ENCODE assay signal across 9 cellular contexts in genomic region chr5:43010956-43011355, GRCh38. TPM values are rescaled to one million over a fixed set of nuclear protein-coding genes. Genes with fewer than 3 reads are reported as not detected.
DNase-seq lines count a peak whose midpoint lies in the region; ATAC-seq lines count a peak whose summit lies in the region.
"Had no signal": no experiment of that assay in that cellular context is flagged by ENCODE, and none has a peak within 500 bp of the region (broad histone marks: within the 10 kb centered on the region; RNA-seq: fewer than 3 reads in every experiment).

No MANE protein-coding gene starts in this region.

- no peaks in the 10 kb centered on the region for H3K27me3 ChIP-seq in Karpas-422 (ENCODE audit: low read length)

- no peaks in the 10 kb centered on the region for H3K36me3 Mint-ChIP-seq in activated CD4-positive, alpha-beta T cell treated with anti-CD3 and anti-CD28 coated beads, Interleukin-2, amount 10 ng/mL, durations not matched to agents 24 days and 14 days (ENCODE audit: low read depth)
- peaks cover 9% of the 10 kb centered on the region for H3K36me3 Mint-ChIP-seq in dendritic cell treated with granulocyte-macrophage colony-stimulating factor and Interleukin-4, amounts not matched to agents 40 ng/mL and 50 ng/mL, for 4 days (ENCODE audit: low read depth)
- peaks cover 25% of the 10 kb centered on the region for H3K36me3 Mint-ChIP-seq in stimulated activated effector memory CD8-positive, alpha-beta T cell treated with anti-CD3 and anti-CD28 coated beads, Interleukin-12 subunit alpha, Interleukin-12 subunit beta, amount 100 ng/mL, for 72 hours

- H4K20me1 ChIP-seq in Karpas-422 (ENCODE audit: insufficient read depth, low read depth, low read length) = no peaks in the 10 kb centered on the region

- no peaks in the 10 kb centered on the region for H3K9me2 ChIP-seq in Karpas-422 (replicated peaks; ENCODE audit: insufficient read depth, low read length)

- H3K27me3 Mint-ChIP-seq in activated CD4-positive, alpha-beta T cell treated with anti-CD3 and anti-CD28 coated beads, Interleukin-2, amount 10 ng/mL, durations not matched to agents 24 days and 14 days = no peaks in the 10 kb centered on the region
- H3K27me3 Mint-ChIP-seq in dendritic cell treated with granulocyte-macrophage colony-stimulating factor and Interleukin-4, amounts not matched to agents 40 ng/mL and 50 ng/mL, for 4 days = no peaks in the 10 kb centered on the region

- H2AFZ ChIP-seq in Karpas-422 (ENCODE audit: low read length) = peak overlapping the region; percentile 88; the same call in 1 of the 2 replicates

- no peak for ATAC-seq in stimulated activated effector memory CD8-positive, alpha-beta T cell treated with anti-CD3 and anti-CD28 coated beads, Interleukin-12 subunit alpha, Interleukin-12 subunit beta, amount 100 ng/mL, for 72 hours

- H3K79me2 ChIP-seq in Karpas-422 (ENCODE audit: low read length) = no peaks in the 10 kb centered on the region

- H3K4me2 ChIP-seq in Karpas-422 (ENCODE audit: low read depth, low read length, poor library complexity, severe bottlenecking) = peak overlapping the region; percentile 76

- H3K9me3 Mint-ChIP-seq in activated CD4-positive, alpha-beta T cell treated with anti-CD3 and anti-CD28 coated beads, Interleukin-2, amount 10 ng/mL, durations not matched to agents 24 days and 14 days = no peaks in the 10 kb centered on the region
- H3K9me3 Mint-ChIP-seq in dendritic cell treated with granulocyte-macrophage colony-stimulating factor and Interleukin-4, amounts not matched to agents 40 ng/mL and 50 ng/mL, for 4 days = no peaks in the 10 kb centered on the region
- no peaks in the 10 kb centered on the region for H3K9me3 Mint-ChIP-seq in stimulated activated effector memory CD8-positive, alpha-beta T cell treated with anti-CD3 and anti-CD28 coated beads, Interleukin-12 subunit alpha, Interleukin-12 subunit beta, amount 100 ng/mL, for 72 hours

- peaks cover 47% of the 10 kb centered on the region for H3K4me1 Mint-ChIP-seq in activated CD4-positive, alpha-beta T cell treated with anti-CD3 and anti-CD28 coated beads, Interleukin-2, amount 10 ng/mL, durations not matched to agents 24 days and 14 days
- H3K4me1 Mint-ChIP-seq in dendritic cell treated with granulocyte-macrophage colony-stimulating factor and Interleukin-4, amounts not matched to agents 40 ng/mL and 50 ng/mL, for 4 days (ENCODE audit: low read depth) = peaks cover 50% of the 10 kb centered on the region
- peaks cover 51% of the 10 kb centered on the region for H3K4me1 Mint-ChIP-seq in stimulated activated effector memory CD8-positive, alpha-beta T cell treated with anti-CD3 and anti-CD28 coated beads, Interleukin-12 subunit alpha, Interleukin-12 subunit beta, amount 100 ng/mL, for 72 hours

- no peak overlapping the region for H3K4me3 ChIP-seq in Karpas-422 (ENCODE audit: low read length)

- no peak for DNase-seq in activated CD4-positive, alpha-beta T cell treated with anti-CD3 and anti-CD28 coated beads, Interleukin-2, amount 10 ng/mL, durations not matched to agents 24 days and 14 days
- no peak for DNase-seq in activated CD4-positive, alpha-beta T cell treated with anti-CD3 and anti-CD28 coated beads for 4 hours
- DNase-seq in Karpas-422 = no peak
- DNase-seq in stimulated activated effector memory CD8-positive, alpha-beta T cell treated with anti-CD3 and anti-CD28 coated beads, Interleukin-12 subunit alpha, Interleukin-12 subunit beta, amount 100 ng/mL, for 72 hours (ENCODE audit: low spot score in 2 of 2) = no peak
- DNase-seq in germinal center (ENCODE audit: low spot score) = no peak
- no peak for DNase-seq in C1 segment of cervical spinal cord (lab: John Stamatoyannopoulos, UW)
- DNase-seq in NCI-H1048 (lab: John Stamatoyannopoulos, UW) = no peak
- DNase-seq: activated CD4-positive, alpha-beta T cell treated with anti-CD3 and anti-CD28 coated beads, Interleukin-2, amount 50 U/mL, for 4 hours had no signal

- H3K4me3 Mint-ChIP-seq in activated CD4-positive, alpha-beta T cell treated with anti-CD3 and anti-CD28 coated beads, Interleukin-2, amount 10 ng/mL, durations not matched to agents 24 days and 14 days = peak overlapping the region; percentile 88
- H3K4me3 Mint-ChIP-seq in dendritic cell treated with granulocyte-macrophage colony-stimulating factor and Interleukin-4, amounts not matched to agents 40 ng/mL and 50 ng/mL, for 4 days = peak overlapping the region; percentile 82
- peak overlapping the region; percentile 82 for H3K4me3 Mint-ChIP-seq in stimulated activated effector memory CD8-positive, alpha-beta T cell treated with anti-CD3 and anti-CD28 coated beads, Interleukin-12 subunit alpha, Interleukin-12 subunit beta, amount 100 ng/mL, for 72 hours

- no peaks in the 10 kb centered on the region for H3K9me3 ChIP-seq in Karpas-422 (ENCODE audit: low read length)

- no peak overlapping the region for H3K27ac ChIP-seq in Karpas-422 (ENCODE audit: low read length)

- H3K9ac ChIP-seq in Karpas-422 (ENCODE audit: low read length) = peak overlapping the region; percentile 69

- no peaks in the 10 kb centered on the region for H3K36me3 ChIP-seq in Karpas-422 (ENCODE audit: insufficient read depth, low read length)

- intact Hi-C loops in activated CD4-positive, alpha-beta T cell treated with anti-CD3 and anti-CD28 coated beads, Interleukin-2, amount 10 ng/mL, durations not matched to agents 24 days and 14 days (cut with micrococcal nuclease) = no loop called here
- intact Hi-C loops in dendritic cell treated with granulocyte-macrophage colony-stimulating factor and Interleukin-4, amounts not matched to agents 40 ng/mL and 50 ng/mL, for 4 days (cut with micrococcal nuclease) = no loop called here

- peak overlapping the region; percentile 91 for H3K27ac Mint-ChIP-seq in activated CD4-positive, alpha-beta T cell treated with anti-CD3 and anti-CD28 coated beads, Interleukin-2, amount 10 ng/mL, durations not matched to agents 24 days and 14 days
- H3K27ac Mint-ChIP-seq in dendritic cell treated with granulocyte-macrophage colony-stimulating factor and Interleukin-4, amounts not matched to agents 40 ng/mL and 50 ng/mL, for 4 days = peak overlapping the region; percentile 98
- peak overlapping the region; percentile 95 for H3K27ac Mint-ChIP-seq in stimulated activated effector memory CD8-positive, alpha-beta T cell treated with anti-CD3 and anti-CD28 coated beads, Interleukin-12 subunit alpha, Interleukin-12 subunit beta, amount 100 ng/mL, for 72 hours

- H3K4me1 ChIP-seq in Karpas-422 (ENCODE audit: low read length) = peaks cover 41% of the 10 kb centered on the region

RNA-seq across cellular contexts. Expression of gene ANXA2R, which starts 29.2 kb away (rescaled TPM):
- 1.1 and 1.2 TPM in 2 replicates for total RNA-seq in activated CD4-positive, alpha-beta T cell treated with anti-CD3 and anti-CD28 coated beads, Interleukin-2, amount 10 ng/mL, durations not matched to agents 24 days and 14 days
- total RNA-seq in Karpas-422 (2014; rRNA removed; shearing (Covaris generic); ENCODE audit: low replicate concordance) = 9.0 and 15.3 TPM in 2 replicates
